In genomic region chr3:9881440-9881839, GRCh38 we compare ENCODE assay signal across 1 cellular context.
A peak's percentile ranks its signal among the peaks of the same experiment; 100 is the strongest.
TF ChIP-seq lines count a peak whose summit lies in the region.

No MANE protein-coding gene starts in this region.

TF ChIP-seq in GM12878, 131 proteins besides CTCF, POLR2A, EP300 and RAD21:
- TF ChIP-seq TCF12 (IDR thresholded peaks at IDR 0.05; ENCODE audit: low read depth, low read length): 0 out of 2 replicates have a peak, but pooled peaks have one; percentile 27
- TF ChIP-seq NR2C1 (IDR thresholded peaks at IDR 0.05): no peak
